ENCODE assay signal across 18 cellular contexts in the genomic region with DNA sequence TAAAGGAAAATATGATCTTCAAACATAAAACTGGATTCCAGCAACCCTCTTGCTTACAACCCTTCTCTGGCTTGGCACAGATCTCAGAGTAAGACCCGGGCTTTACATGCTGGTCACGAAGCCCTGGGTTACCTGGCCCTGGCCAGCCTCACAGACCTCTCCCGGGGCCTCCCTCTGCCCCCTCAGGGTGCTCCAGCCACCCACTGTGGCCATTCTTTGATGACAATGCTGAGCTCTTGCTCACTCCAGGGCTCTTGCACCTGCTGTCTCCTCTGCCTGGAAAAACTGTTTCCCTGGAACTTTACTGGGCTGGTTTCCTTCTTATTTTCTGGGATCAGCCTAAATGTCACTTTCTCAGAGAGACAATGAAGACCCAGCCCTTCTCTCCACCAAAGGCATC. TPM values are rescaled to one million over a fixed set of nuclear protein-coding genes. Genes with fewer than 3 reads are reported as not detected.
"Had no signal": no experiment of that assay in that cellular context is flagged by ENCODE, and none has a peak within 500 bp of the region (broad histone marks: within the 10 kb centered on the region; RNA-seq: fewer than 3 reads in every experiment).

No MANE protein-coding gene starts in this region.

- H3K4me3 ChIP-seq: left lung, prostate gland, thyroid gland had no signal

- H3K27me3 ChIP-seq: left lung, thyroid gland had no signal

- H3K4me1 Mint-ChIP-seq: activated CD4-positive, alpha-beta memory T cell treated with anti-CD3 and anti-CD28 coated beads, Interleukin-2, amount 10 ng/mL, durations not matched to agents 7 days and 5 days; activated CD8-positive, alpha-beta memory T cell treated with anti-CD3 and anti-CD28 coated beads, Interleukin-2, amount 10 ng/mL, durations not matched to agents 7 days and 5 days; activated naive CD8-positive, alpha-beta T cell treated with anti-CD3 and anti-CD28 coated beads for 36 hours; stimulated activated memory B cell treated with anti-CD40 and anti-IgM and Interleukin-4, amounts not matched to agents 10 μg/mL and 1 μg/mL and 100 μg/mL, for 72 hours; T-cell had no signal

- H3K9me3 ChIP-seq: left lung, prostate gland, thyroid gland had no signal

- H3K36me3 Mint-ChIP-seq: activated CD8-positive, alpha-beta memory T cell treated with anti-CD3 and anti-CD28 coated beads, Interleukin-2, amount 10 ng/mL, durations not matched to agents 7 days and 5 days; activated naive CD8-positive, alpha-beta T cell treated with anti-CD3 and anti-CD28 coated beads for 36 hours; brain; stimulated activated memory B cell treated with anti-CD40 and anti-IgM and Interleukin-4, amounts not matched to agents 10 μg/mL and 1 μg/mL and 100 μg/mL, for 72 hours; T-cell had no signal

- H3K4me1 ChIP-seq: foreskin keratinocyte, prostate gland had no signal

- ATAC-seq: activated CD8-positive, alpha-beta memory T cell treated with anti-CD3 and anti-CD28 coated beads, Interleukin-2, amount 10 ng/mL, durations not matched to agents 7 days and 5 days; left lung; sciatic nerve; stimulated activated memory B cell treated with anti-CD40 and anti-IgM and Interleukin-4, amounts not matched to agents 10 μg/mL and 1 μg/mL and 100 μg/mL, for 72 hours; T-cell had no signal

- H3K4me3 Mint-ChIP-seq: activated CD4-positive, alpha-beta memory T cell treated with anti-CD3 and anti-CD28 coated beads, Interleukin-2, amount 10 ng/mL, durations not matched to agents 7 days and 5 days; activated CD8-positive, alpha-beta memory T cell treated with anti-CD3 and anti-CD28 coated beads, Interleukin-2, amount 10 ng/mL, durations not matched to agents 7 days and 5 days; activated naive CD8-positive, alpha-beta T cell treated with anti-CD3 and anti-CD28 coated beads for 36 hours; brain; neural crest cell; stimulated activated memory B cell treated with anti-CD40 and anti-IgM and Interleukin-4, amounts not matched to agents 10 μg/mL and 1 μg/mL and 100 μg/mL, for 72 hours; T-cell had no signal

- FAIRE-seq: colon had no signal

- H3K9me3 Mint-ChIP-seq: activated CD4-positive, alpha-beta memory T cell treated with anti-CD3 and anti-CD28 coated beads, Interleukin-2, amount 10 ng/mL, durations not matched to agents 7 days and 5 days; activated naive CD8-positive, alpha-beta T cell treated with anti-CD3 and anti-CD28 coated beads for 36 hours; brain; neural crest cell; T-cell had no signal

- H3K36me3 ChIP-seq: left lung, prostate gland, thyroid gland had no signal

- DNase-seq: activated CD4-positive, alpha-beta memory T cell treated with anti-CD3 and anti-CD28 coated beads, Interleukin-2, amount 10 ng/mL, durations not matched to agents 7 days and 5 days; activated CD4-positive, alpha-beta T cell treated with anti-CD3 and anti-CD28 coated beads for 48 hours; activated CD4-positive, CD25-positive, alpha-beta regulatory T cell; activated CD8-positive, alpha-beta memory T cell treated with anti-CD3 and anti-CD28 coated beads, Interleukin-2, amount 10 ng/mL, durations not matched to agents 7 days and 5 days; activated naive CD8-positive, alpha-beta T cell treated with anti-CD3 and anti-CD28 coated beads for 36 hours; amygdala; central memory CD4-positive, alpha-beta T cell; foreskin keratinocyte; left lung; stimulated activated CD4-positive, alpha-beta T cell treated with anti-CD3 and anti-CD28 coated beads, Interleukin-4, amount 100 ng/mL, for 4 hours; T-cell; thyroid gland had no signal

- H3K27ac Mint-ChIP-seq: activated CD4-positive, alpha-beta memory T cell treated with anti-CD3 and anti-CD28 coated beads, Interleukin-2, amount 10 ng/mL, durations not matched to agents 7 days and 5 days; activated CD8-positive, alpha-beta memory T cell treated with anti-CD3 and anti-CD28 coated beads, Interleukin-2, amount 10 ng/mL, durations not matched to agents 7 days and 5 days; activated naive CD8-positive, alpha-beta T cell treated with anti-CD3 and anti-CD28 coated beads for 36 hours; stimulated activated memory B cell treated with anti-CD40 and anti-IgM and Interleukin-4, amounts not matched to agents 10 μg/mL and 1 μg/mL and 100 μg/mL, for 72 hours; T-cell had no signal

- H3K27ac ChIP-seq: foreskin keratinocyte, prostate gland had no signal

RNA-seq across cellular contexts. Expression of a gene that starts 43.9 kb away (rescaled TPM):
- total RNA-seq: foreskin keratinocyte had no signal
- polyA plus RNA-seq: foreskin keratinocyte had no signal
